ENCODE assay signal across 16 cellular contexts in the genomic region with DNA sequence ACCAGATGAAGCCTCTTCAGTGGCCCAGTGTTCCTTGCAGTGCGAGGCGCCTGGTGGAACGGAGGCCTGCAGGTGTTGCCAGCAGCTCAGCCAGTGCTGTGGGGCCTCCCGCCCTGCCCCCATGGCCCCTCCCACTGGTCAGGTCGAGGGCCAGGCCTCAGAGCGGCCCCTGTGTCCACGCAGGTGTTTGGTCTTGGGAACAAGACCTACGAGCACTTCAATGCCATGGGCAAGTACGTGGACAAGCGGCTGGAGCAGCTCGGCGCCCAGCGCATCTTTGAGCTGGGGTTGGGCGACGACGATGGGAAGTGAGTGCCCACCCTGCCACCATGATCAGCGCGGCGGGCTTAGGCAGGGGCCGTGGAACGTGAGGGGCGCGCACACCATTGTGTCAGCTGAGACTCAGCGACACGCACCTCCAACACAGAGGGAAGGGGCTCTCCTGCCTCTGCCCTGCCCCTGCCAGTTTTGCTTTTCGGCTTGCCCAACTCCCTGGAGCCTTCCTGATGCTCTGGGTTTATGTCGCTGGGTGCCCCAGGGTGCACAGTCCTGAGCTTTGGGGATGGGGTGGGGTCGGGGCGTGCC.
"Had no signal": no experiment of that assay in that cellular context is flagged by ENCODE, and none has a peak within 500 bp of the region (broad histone marks: within the 10 kb centered on the region; RNA-seq: fewer than 3 reads in every experiment).

No MANE protein-coding gene starts in this region.

- H3K27me3 ChIP-seq: breast epithelium, heart right ventricle, neutrophil, sigmoid colon, SJSA1, tibial nerve had no signal

- H3K27ac ChIP-seq: breast epithelium, neutrophil, prostate gland, sigmoid colon, SJSA1 had no signal

- DNase-seq: activated CD4-positive, alpha-beta memory T cell treated with anti-CD3 and anti-CD28 coated beads for 36 hours; activated naive CD8-positive, alpha-beta T cell treated with anti-CD3 and anti-CD28 coated beads, Interleukin-2, amount 10 ng/mL, durations not matched to agents 7 days and 5 days; activated T-cell treated with anti-CD3 and anti-CD28 coated beads, Interleukin-2, amount 50 U/mL, for 72 hours; aorta; foreskin melanocyte; heart right ventricle; naive thymus-derived CD4-positive, alpha-beta T cell; sigmoid colon; stimulated activated CD4-positive, alpha-beta T cell treated with anti-CD3 and anti-CD28 coated beads, Interleukin-4, amount 100 ng/mL, for 1 hour; SW 1271; T-helper 9 cell had no signal

- H3K9me3 ChIP-seq: breast epithelium, heart right ventricle, neutrophil, prostate gland, sigmoid colon, SJSA1, tibial nerve had no signal

- H3K4me3 ChIP-seq: breast epithelium, heart right ventricle, prostate gland, sigmoid colon, SJSA1, tibial nerve had no signal

- ATAC-seq: activated T-cell treated with anti-CD3 and anti-CD28 coated beads, Interleukin-2, amount 50 U/mL, for 72 hours; naive thymus-derived CD4-positive, alpha-beta T cell had no signal

- H3K4me1 ChIP-seq: breast epithelium, prostate gland had no signal
